7 cellular contexts compared by ENCODE assay signal in the genomic region with DNA sequence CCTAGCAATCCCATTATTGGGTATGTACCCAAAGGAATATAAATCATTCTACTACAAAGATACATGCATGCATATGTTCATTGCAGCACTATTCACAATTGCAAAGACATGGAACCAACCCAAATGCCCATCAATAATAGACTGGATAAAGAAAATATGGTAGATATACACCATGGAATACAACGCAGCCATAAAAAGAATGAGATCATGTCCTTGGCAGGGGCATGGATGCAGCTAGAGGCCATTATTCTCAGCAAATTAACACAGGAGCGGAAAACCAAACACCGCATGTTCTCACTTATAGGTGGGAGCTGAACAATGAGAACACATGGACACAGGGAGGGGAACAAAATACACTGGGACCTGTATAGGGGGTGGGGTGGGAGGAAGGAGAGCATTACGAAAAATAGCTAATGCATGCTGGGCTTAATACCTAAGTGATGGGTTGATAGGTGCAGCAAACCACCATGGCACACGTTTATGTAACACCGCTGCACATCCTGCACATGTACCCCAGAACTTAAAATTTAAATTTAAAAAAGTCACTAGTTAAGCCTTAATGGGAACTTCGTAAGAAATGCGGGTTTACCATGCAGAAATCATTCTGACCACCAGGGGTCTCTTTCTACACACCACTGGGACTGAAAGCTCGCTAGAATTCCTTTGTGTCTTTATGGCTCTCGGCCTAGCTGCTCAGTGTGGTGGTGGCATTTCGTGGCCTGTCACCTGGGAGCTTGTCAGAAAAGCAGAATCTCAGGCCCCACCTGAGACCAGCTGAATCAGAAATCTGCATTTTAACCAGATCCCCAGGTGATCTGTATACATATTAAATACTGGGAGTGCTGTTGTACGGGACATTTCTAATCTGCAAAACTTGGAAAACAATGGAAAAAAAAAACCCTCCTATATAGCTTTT. TPM values are rescaled to one million over a fixed set of nuclear protein-coding genes. Genes with fewer than 3 reads are reported as not detected.
DNase-seq lines count a peak whose midpoint lies in the region; ATAC-seq and TF ChIP-seq lines count a peak whose summit lies in the region.
"Not testable (repeated sequence)": the region's sequence is repeated elsewhere in the genome, so short reads cannot be mapped to it uniquely, and the experiment has no call there.

No MANE protein-coding gene starts in this region.

- not testable (repeated sequence) for H3K4me1 Mint-ChIP-seq in activated naive CD8-positive, alpha-beta T cell treated with anti-CD3 and anti-CD28 coated beads for 36 hours

- H3K36me3 Mint-ChIP-seq in activated naive CD8-positive, alpha-beta T cell treated with anti-CD3 and anti-CD28 coated beads for 36 hours: peaks cover 17% of the 10 kb centered on the region

- in situ Hi-C loops in GM13977 (cut with MboI; ENCODE audit: low pct_unique_long_range_greater_than_20kb, low sequenced_read_pairs, unreplicated experiment): loop anchor here (10.0 kb wide), 1 partner anchor 343 kb away; no protein-coding TSS in a partner anchor

- not testable (repeated sequence) for H3K4me3 Mint-ChIP-seq in activated naive CD8-positive, alpha-beta T cell treated with anti-CD3 and anti-CD28 coated beads for 36 hours

- peak; percentile 86 for ATAC-seq in HG02884 (IDR thresholded peaks at IDR 0.05; ENCODE audit: unreplicated experiment)

- not testable (repeated sequence) for H3K9me3 Mint-ChIP-seq in activated naive CD8-positive, alpha-beta T cell treated with anti-CD3 and anti-CD28 coated beads for 36 hours

- DNase-seq in GM13977 (ENCODE audit: low spot score): peak; percentile 51
- DNase-seq in NCI-H146 treated with DMSO at 0.1 percent for 48 hours (lab: John Stamatoyannopoulos, UW; ENCODE audit: unreplicated experiment): peak; percentile 56
- peak; percentile 82 for DNase-seq in SW480 (ENCODE audit: low spot score)
- peak; percentile 43 for DNase-seq in activated naive CD8-positive, alpha-beta T cell treated with anti-CD3 and anti-CD28 coated beads for 36 hours
- DNase-seq in head of caudate nucleus: peak; percentile 15 to 90 (median 68)
- peak in 6 of 10 donors; percentile 42 to 85 (median 56) for DNase-seq in posterior cingulate gyrus

- peak; percentile 77 for TF ChIP-seq CTCF in GM13977 (IDR thresholded peaks at IDR 0.05; ENCODE audit: extremely low read depth, insufficient read depth, missing control alignments)

- intact Hi-C loops in head of caudate nucleus (cut with DNase I) (loop anchor here (5.0 kb wide), 1 partner anchor 341 kb away; no protein-coding TSS in a partner anchor), posterior cingulate gyrus (cut with DNase I) (loop anchor here (1.0 to 5.0 kb wide), 3 partner anchors 95 to 501 kb away; partner anchors contain the start of gene HECTD2)

- not testable (repeated sequence) for H3K27ac Mint-ChIP-seq in activated naive CD8-positive, alpha-beta T cell treated with anti-CD3 and anti-CD28 coated beads for 36 hours

- not testable (repeated sequence) for H3K27me3 Mint-ChIP-seq in activated naive CD8-positive, alpha-beta T cell treated with anti-CD3 and anti-CD28 coated beads for 36 hours

RNA-seq across cellular contexts. Expression of gene ANKRD1, which starts 9.5 kb away (rescaled TPM):
- total RNA-seq in activated naive CD8-positive, alpha-beta T cell treated with anti-CD3 and anti-CD28 coated beads for 36 hours: not detected

RNA-seq across cellular contexts. Expression of gene RPP30, which starts 39.6 kb away (rescaled TPM):
- 10 to 100 TPM; 81.5 to 88.0 TPM for total RNA-seq in activated naive CD8-positive, alpha-beta T cell treated with anti-CD3 and anti-CD28 coated beads for 36 hours

RNA-seq across cellular contexts. Expression of gene HTR7, which starts 53.6 kb away (rescaled TPM):
- total RNA-seq in activated naive CD8-positive, alpha-beta T cell treated with anti-CD3 and anti-CD28 coated beads for 36 hours: not detected

Comparison
In these comparisons a context has a peak if more than half of its experiments do, and no peak if none do; other contexts are left out.
1. Peak in every context shown above with its lines: DNase-seq and ATAC-seq.